In the genomic region with DNA sequence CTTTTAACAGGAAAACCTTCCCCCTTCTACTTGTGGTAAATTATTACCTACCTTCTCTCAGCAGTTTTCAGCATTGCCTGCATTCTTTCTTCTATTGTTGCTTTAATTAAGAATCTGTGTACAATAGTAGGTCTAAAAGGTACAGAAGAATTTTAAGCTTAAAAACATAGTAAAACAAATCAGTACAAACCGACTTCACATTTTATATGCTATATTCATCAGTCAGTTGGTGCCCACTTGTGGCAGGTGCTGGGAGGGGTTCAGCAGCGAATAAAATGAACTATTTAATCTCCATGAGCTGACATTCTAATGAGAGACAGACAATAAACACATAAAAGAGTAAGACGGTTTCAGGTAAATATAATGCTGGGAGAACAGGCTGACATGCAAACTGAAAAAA, we compare ENCODE assay signal across 8 cellular contexts.
DNase-seq lines count a peak whose midpoint lies in the region; ATAC-seq and TF ChIP-seq lines count a peak whose summit lies in the region.

No MANE protein-coding gene starts in this region.

- H3K9ac ChIP-seq in fibroblast of lung (ENCODE audit: insufficient read depth, low read length) = no peak overlapping the region

- ATAC-seq in GM21367 (IDR thresholded peaks at IDR 0.05; ENCODE audit: unreplicated experiment) (no peak), upper lobe of left lung (ENCODE audit: low FRiP score in 2 of 2) (no peak)

- intact Hi-C loops in cardiac septum (cut with DNase I) = loop anchor here (10.0 kb wide), 1 partner anchor 153 kb away; the partner anchor contains the start of gene EPM2A
- intact Hi-C loops in thyroid gland (cut with DNase I) = no loop called here

- TF ChIP-seq CTCF in cardiac muscle cell (IDR thresholded peaks at IDR 0.05; ENCODE audit: low read depth, low read length) (peak; percentile 42), fibroblast of lung (conservative IDR thresholded peaks at IDR 0.05 in 1 of 2, IDR thresholded peaks at IDR 0.05 in 1 of 2; ENCODE audit: low read depth in 1 of 2, low read length in 2 of 2) (peak; percentile 46 to 48), thyroid gland (IDR thresholded peaks at IDR 0.05) (peak in 3 of 6 experiments; percentile 16 to 27 (median 25)), upper lobe of left lung (IDR thresholded peaks at IDR 0.05) (peak in 2 of 6 experiments; percentile 29 to 30)

- peak in 1 of 2 donors; percentile 36 for DNase-seq in cardiac muscle cell (ENCODE audit: low read depth in 1 of 2, low spot score in 1 of 2)
- DNase-seq in cardiac septum (ENCODE audit: low spot score) = no peak
- peak; percentile 11 for DNase-seq in RKO (ENCODE audit: low spot score)
- DNase-seq in fibroblast of lung (ENCODE audit: low read depth in 2 of 2) = peak in 1 of 2 donors; percentile 36
- DNase-seq in thyroid gland = peak; percentile 8 to 9
- no peak for DNase-seq in DMS79 treated with DMSO at 0.1 percent for 48 hours (lab: John Stamatoyannopoulos, UW)
- no peak for DNase-seq in upper lobe of left lung

- H3K9me3 ChIP-seq in cardiac muscle cell (ENCODE audit: low read depth) (no peaks in the 10 kb centered on the region), fibroblast of lung (ENCODE audit: control insufficient read depth, insufficient read depth, low read depth, low read length) (no peaks in the 10 kb centered on the region), thyroid gland (no peaks in the 10 kb centered on the region), upper lobe of left lung (no peaks in the 10 kb centered on the region)

- H3K4me3 ChIP-seq in cardiac muscle cell (no peak overlapping the region), fibroblast of lung (replicated peaks in 1 of 4; ENCODE audit: control extremely low read depth in 1 of 4, insufficient read depth in 1 of 4, low read depth in 3 of 4, low read length in 4 of 4) (no peak overlapping the region), thyroid gland (replicated peaks in 1 of 3) (no peak overlapping the region), upper lobe of left lung (no peak overlapping the region)

- H3K27me3 ChIP-seq in cardiac muscle cell = no peaks in the 10 kb centered on the region
- no peaks in the 10 kb centered on the region for H3K27me3 ChIP-seq in fibroblast of lung (ENCODE audit: control insufficient read depth, insufficient read depth, low read length)
- no peaks in the 10 kb centered on the region for H3K27me3 ChIP-seq in thyroid gland
- H3K27me3 ChIP-seq in upper lobe of left lung = no peaks in the 10 kb centered on the region

- TF ChIP-seq EP300 in upper lobe of left lung (IDR thresholded peaks at IDR 0.05) = no peak

- no peak overlapping the region for H3K27ac ChIP-seq in cardiac muscle cell
- H3K27ac ChIP-seq in fibroblast of lung (ENCODE audit: insufficient read depth, low read length) = no peak overlapping the region
- no peak overlapping the region for H3K27ac ChIP-seq in thyroid gland
- no peak overlapping the region for H3K27ac ChIP-seq in upper lobe of left lung

- TF ChIP-seq POLR2A in thyroid gland (IDR thresholded peaks at IDR 0.05) (no peak), upper lobe of left lung (IDR thresholded peaks at IDR 0.05) (no peak)

- no peak overlapping the region for H2AFZ ChIP-seq in fibroblast of lung (ENCODE audit: low read length)

- H3K4me2 ChIP-seq in fibroblast of lung (ENCODE audit: extremely low read depth, insufficient read depth, low read length) = no peak overlapping the region

- H3K79me2 ChIP-seq in fibroblast of lung (ENCODE audit: control insufficient read depth, insufficient read depth, low read length) = no peaks in the 10 kb centered on the region

- 74 to 80% methylated on average over 3 of the region's 3 CpGs for WGBS in thyroid gland, 2 donors
- WGBS in upper lobe of left lung, 2 donors = 59 to 62% methylated on average over 3 of the region's 3 CpGs

- H3K36me3 ChIP-seq in cardiac muscle cell (peaks cover 13% of the 10 kb centered on the region), fibroblast of lung (ENCODE audit: control insufficient read depth, insufficient read depth, low read length) (no peaks in the 10 kb centered on the region), thyroid gland (no peaks in the 10 kb centered on the region), upper lobe of left lung (peaks cover 0 to 33% (median 2%) of the 10 kb centered on the region in 4 donors)

- H3K4me1 ChIP-seq in cardiac muscle cell (ENCODE audit: low read depth) = no peaks in the 10 kb centered on the region
- peaks cover 8% of the 10 kb centered on the region for H3K4me1 ChIP-seq in fibroblast of lung (ENCODE audit: control insufficient read depth, extremely low read depth, insufficient read depth, low read length)
- peaks cover 0 to 12% of the 10 kb centered on the region in 2 donors for H3K4me1 ChIP-seq in thyroid gland
- no peaks in the 10 kb centered on the region for H3K4me1 ChIP-seq in upper lobe of left lung

- no peaks in the 10 kb centered on the region for H4K20me1 ChIP-seq in fibroblast of lung (ENCODE audit: control insufficient read depth, extremely low read depth, insufficient read depth, low read length)

Comparison
In these comparisons a context has a peak if more than half of its experiments do, and no peak if none do; other contexts are left out.
1. DNase-seq: peak in RKO (single experiment) and thyroid gland (2 of 2); none in cardiac septum (single experiment), DMS79 treated with DMSO at 0.1 percent for 48 hours (single experiment) and upper lobe of left lung (0 of 2).